ENCODE assay signal across 8 cellular contexts in genomic region chr17:9020096-9020823, GRCh38. TPM values are rescaled to one million over a fixed set of nuclear protein-coding genes. Genes with fewer than 3 reads are reported as not detected.
DNase-seq lines count a peak whose midpoint lies in the region; ATAC-seq and TF ChIP-seq lines count a peak whose summit lies in the region.

No MANE protein-coding gene starts in this region.

- peaks cover 76% of the 10 kb centered on the region for H3K27me3 ChIP-seq in CD4-positive, alpha-beta T cell (ENCODE audit: control insufficient read depth, insufficient read depth, low read length)
- peaks cover 0 to 71% (median 43%) of the 10 kb centered on the region in 45 donors for H3K27me3 ChIP-seq in dorsolateral prefrontal cortex
- peaks cover 51% of the 10 kb centered on the region for H3K27me3 ChIP-seq in neural cell (ENCODE audit: insufficient read depth, low read depth, low read length)
- H3K27me3 ChIP-seq in osteoblast (ENCODE audit: insufficient read depth, low read length): peaks cover 40% of the 10 kb centered on the region

- no peak for TF ChIP-seq EP300 in neural cell (conservative IDR thresholded peaks at IDR 0.05; ENCODE audit: poor library complexity, severe bottlenecking)

- no peaks in the 10 kb centered on the region for H3K9me2 ChIP-seq in neural cell (ENCODE audit: insufficient read depth, low read length)

- no peaks in the 10 kb centered on the region for H3K4me1 ChIP-seq in osteoblast (ENCODE audit: insufficient read depth, low read length)

- peaks cover 4% of the 10 kb centered on the region for H3K36me3 Mint-ChIP-seq in CD4-positive, alpha-beta T cell (ENCODE audit: low read depth)

- H4K20me1 ChIP-seq in neural cell (ENCODE audit: insufficient read depth) (no peaks in the 10 kb centered on the region), osteoblast (ENCODE audit: insufficient read depth, low read length) (no peaks in the 10 kb centered on the region)

- H3K9me3 ChIP-seq in CD4-positive, alpha-beta T cell (ENCODE audit: control insufficient read depth, low read length): no peaks in the 10 kb centered on the region
- no peaks in the 10 kb centered on the region for H3K9me3 ChIP-seq in neural cell (ENCODE audit: low read length)
- no peaks in the 10 kb centered on the region for H3K9me3 ChIP-seq in osteoblast (ENCODE audit: low read depth, low read length)

- H3K4me2 ChIP-seq in neural cell (ENCODE audit: low read length): no peak overlapping the region
- no peak overlapping the region for H3K4me2 ChIP-seq in osteoblast (ENCODE audit: insufficient read depth, low read length)

- no peaks in the 10 kb centered on the region for H3K9me3 Mint-ChIP-seq in CD4-positive, alpha-beta T cell

- peaks cover 47% of the 10 kb centered on the region for H3K27me3 Mint-ChIP-seq in CD4-positive, alpha-beta T cell

- no peak for ATAC-seq in CD4-positive, alpha-beta T cell (ENCODE audit: poor library complexity)
- peak; percentile 7 for ATAC-seq in HG02678 (IDR thresholded peaks at IDR 0.05; ENCODE audit: unreplicated experiment)

- no peaks in the 10 kb centered on the region for H3F3A ChIP-seq in neural cell (ENCODE audit: insufficient read depth, low read length, poor library complexity, severe bottlenecking)

- no peak for TF ChIP-seq RAD21 in neural cell (conservative IDR thresholded peaks at IDR 0.05)

- POLR2A ChIA-PET in CD4-positive, alpha-beta T cell (lab: Charles Lee): no interaction called here

- TF ChIP-seq CTCF in CD4-positive, alpha-beta T cell (IDR thresholded peaks at IDR 0.05): no peak
- TF ChIP-seq CTCF in dorsolateral prefrontal cortex (IDR thresholded peaks at IDR 0.05 in 54 of 56, conservative IDR thresholded peaks at IDR 0.05 in 2 of 56; ENCODE audit: low read depth in 1 of 56, partially characterized antibody in 56 of 56) (no peak), neural cell (IDR thresholded peaks at IDR 0.05; ENCODE audit: poor library complexity, severe bottlenecking) (no peak), osteoblast (IDR thresholded peaks at IDR 0.05; ENCODE audit: extremely low read depth, low read depth, low read length) (no peak)

- H3K4me3 ChIP-seq in dorsolateral prefrontal cortex (peak overlapping the region in 50 of 59 donors; percentile 37 to 73 (median 58)), neural cell (ENCODE audit: low read length) (peak overlapping the region; percentile 68), osteoblast (ENCODE audit: insufficient read depth, low read length) (no peak overlapping the region)

- no peaks in the 10 kb centered on the region for H3K36me3 ChIP-seq in neural cell (ENCODE audit: insufficient read depth, low read length)
- H3K36me3 ChIP-seq in osteoblast (ENCODE audit: insufficient read depth, low read length): no peaks in the 10 kb centered on the region

- H3K9ac ChIP-seq in neural cell (ENCODE audit: low read length): peak overlapping the region; percentile 50

- DNase-seq in CD4-positive, alpha-beta T cell: no peak
- DNase-seq in dorsolateral prefrontal cortex (no peak), DMS 273 treated with DMSO at 0.1 percent for 48 hours (lab: John Stamatoyannopoulos, UW) (no peak), OCI-M1 (lab: John Stamatoyannopoulos, UW) (no peak), osteoblast (ENCODE audit: insufficient read length, low spot score, missing footprints) (no peak), NCI-H1436 treated with DMSO at 0.1 percent for 48 hours (lab: John Stamatoyannopoulos, UW) (no peak)

- peaks cover 20% of the 10 kb centered on the region for H3K4me1 Mint-ChIP-seq in CD4-positive, alpha-beta T cell (ENCODE audit: low read depth)

- intact Hi-C loops in CD4-positive, alpha-beta T cell (cut with DNase I, micrococcal nuclease): no loop called here
- intact Hi-C loops in dorsolateral prefrontal cortex (cut with DNase I): no loop called here

- H3K27ac ChIP-seq in CD4-positive, alpha-beta T cell (ENCODE audit: low read depth, low read length): no peak overlapping the region
- peak overlapping the region in 4 of 59 donors; percentile 6 to 67 (median 28) for H3K27ac ChIP-seq in dorsolateral prefrontal cortex
- H3K27ac ChIP-seq in neural cell (ENCODE audit: low read length): no peak overlapping the region
- no peak overlapping the region for H3K27ac ChIP-seq in osteoblast (ENCODE audit: low read depth, low read length)

- H3K79me2 ChIP-seq in neural cell (replicated peaks; ENCODE audit: insufficient read depth, low read length): no peaks in the 10 kb centered on the region
- H3K79me2 ChIP-seq in osteoblast (ENCODE audit: insufficient read depth, low read length): no peaks in the 10 kb centered on the region

- H3K4me3 Mint-ChIP-seq in CD4-positive, alpha-beta T cell: peak overlapping the region; percentile 56

- CTCF ChIA-PET in CD4-positive, alpha-beta T cell (lab: Charles Lee): no interaction called here

- H3K27ac Mint-ChIP-seq in CD4-positive, alpha-beta T cell: no peak overlapping the region

- H2AFZ ChIP-seq in neural cell (ENCODE audit: low read depth, low read length) (no peak overlapping the region), osteoblast (ENCODE audit: low read length) (no peak overlapping the region)

TF ChIP-seq in neural cell, 6 proteins besides CTCF, POLR2A, EP300 and RAD21:
- TF ChIP-seq TAF1 (IDR thresholded peaks at IDR 0.05; ENCODE audit: low read depth): no peak
- no peak for TF ChIP-seq POLR2AphosphoS5 (IDR thresholded peaks at IDR 0.05)
- no peak for TF ChIP-seq SMC3 (conservative IDR thresholded peaks at IDR 0.05; ENCODE audit: poor library complexity)
- TF ChIP-seq MXI1 (conservative IDR thresholded peaks at IDR 0.05; ENCODE audit: poor library complexity, severe bottlenecking): no peak
- TF ChIP-seq EZH2 (IDR thresholded peaks at IDR 0.05; ENCODE audit: borderline replicate concordance, insufficient read depth, low read length, poor library complexity, severe bottlenecking): no peak
- TF ChIP-seq REST (IDR thresholded peaks at IDR 0.05; ENCODE audit: borderline replicate concordance): no peak

RNA-seq across cellular contexts. Expression of gene NTN1, which starts 1.1 kb away (rescaled TPM):
- total RNA-seq in CD4-positive, alpha-beta T cell: under 1 TPM; 0.08 to 0.14 TPM
- 1 to 10 TPM; 2.2 to 9.8 (median 4.0) TPM for total RNA-seq in dorsolateral prefrontal cortex
- 16.2 and 18.1 TPM in 2 replicates for polyA plus RNA-seq in neural cell
- 24.1 and 24.8 TPM in 2 replicates for polyA minus RNA-seq in neural cell
- 0.29 and 0.36 TPM in 2 replicates for total RNA-seq in osteoblast

RNA-seq across cellular contexts. Expression of gene PIK3R5, which starts 54.8 kb away (rescaled TPM):
- 100 to 1,000 TPM; 153 to 159 TPM for total RNA-seq in CD4-positive, alpha-beta T cell
- total RNA-seq in dorsolateral prefrontal cortex (10 to 100 TPM in 3 of 120 experiments, 1 to 10 TPM in 117; 1.0 to 14.8 (median 4.9) TPM), osteoblast (under 0.01 and 0.36 TPM in 2 replicates)
- not detected in 2 replicates for polyA plus RNA-seq in neural cell
- not detected in 2 replicates for polyA minus RNA-seq in neural cell

Comparison
In these comparisons a context has a peak if more than half of its experiments do, and no peak if none do; other contexts are left out.
1. RNA of gene PIK3R5, which starts 54.8 kb away (total RNA-seq): 153 to 159 TPM in CD4-positive, alpha-beta T cell; 1.0 to 14.8 TPM in dorsolateral prefrontal cortex and under 0.01 to 0.36 TPM in osteoblast; every median in the first group is over 4 times any median in the second.